29 cellular contexts compared by ENCODE assay signal in the genomic region with DNA sequence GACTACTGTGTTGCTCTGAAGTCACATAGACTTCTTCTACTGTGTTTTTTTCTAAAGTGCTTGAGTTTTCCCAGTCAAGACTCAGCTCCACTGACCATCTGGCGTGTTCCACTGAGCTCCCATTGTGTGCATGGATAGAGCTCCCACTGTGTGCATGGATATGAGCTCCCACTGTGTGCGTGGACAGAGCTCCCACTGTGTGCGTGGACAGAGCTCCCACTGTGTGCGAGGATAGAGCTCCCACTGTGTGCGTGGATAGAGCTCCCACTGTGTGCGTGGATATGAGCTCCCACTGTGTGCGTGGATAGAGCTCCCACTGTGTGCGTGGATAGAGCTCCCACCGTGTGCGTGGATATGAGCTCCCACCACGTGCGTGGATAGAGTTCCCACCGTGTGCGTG.
"Had no signal": no experiment of that assay in that cellular context is flagged by ENCODE, and none has a peak within 500 bp of the region (broad histone marks: within the 10 kb centered on the region; RNA-seq: fewer than 3 reads in every experiment).

No MANE protein-coding gene starts in this region.

- ATAC-seq: effector memory CD8-positive, alpha-beta T cell; esophagus mucosa; foreskin keratinocyte; gastrocnemius medialis; gastroesophageal sphincter; heart left ventricle; heart right ventricle had no signal

- H3K27ac Mint-ChIP-seq: dendritic cell treated with granulocyte-macrophage colony-stimulating factor and Interleukin-4, amounts not matched to agents 40 ng/mL and 50 ng/mL, for 4 days; endodermal cell had no signal

- H3K4me3 ChIP-seq: colonic mucosa, coronary artery, dorsolateral prefrontal cortex, esophagus muscularis mucosa, esophagus squamous epithelium, gastrocnemius medialis, gastroesophageal sphincter, heart left ventricle, heart right ventricle had no signal

- H3K4me3 Mint-ChIP-seq: dendritic cell treated with granulocyte-macrophage colony-stimulating factor and Interleukin-4, amounts not matched to agents 40 ng/mL and 50 ng/mL, for 4 days; effector memory CD8-positive, alpha-beta T cell; endodermal cell had no signal

- H3K27me3 ChIP-seq: colonic mucosa, foreskin keratinocyte, gastrocnemius medialis had no signal

- H3K27me3 Mint-ChIP-seq: dendritic cell treated with granulocyte-macrophage colony-stimulating factor and Interleukin-4, amounts not matched to agents 40 ng/mL and 50 ng/mL, for 4 days; effector memory CD8-positive, alpha-beta T cell had no signal

- H3K9me3 ChIP-seq: colonic mucosa, esophagus muscularis mucosa, esophagus squamous epithelium, gastrocnemius medialis, gastroesophageal sphincter, heart left ventricle, heart right ventricle had no signal

- H3K4me1 ChIP-seq: colonic mucosa, esophagus muscularis mucosa, esophagus squamous epithelium, foreskin keratinocyte, gastrocnemius medialis, gastroesophageal sphincter, heart left ventricle, heart right ventricle had no signal

- DNase-seq: colonic mucosa; cortex of kidney; dermis blood vessel endothelial cell; dorsolateral prefrontal cortex; effector CD4-positive, alpha-beta T cell; effector CD8-positive, alpha-beta T cell; effector memory CD4-positive, alpha-beta T cell; effector memory CD8-positive, alpha-beta T cell; endodermal cell; erythroblast; esophagus squamous epithelium; foreskin fibroblast; foreskin keratinocyte; foreskin melanocyte; gastrocnemius medialis; glutamatergic neuron; head of caudate nucleus; heart left ventricle; heart right ventricle had no signal

- H3K36me3 ChIP-seq: colonic mucosa, esophagus muscularis mucosa, esophagus squamous epithelium, gastrocnemius medialis, gastroesophageal sphincter, heart left ventricle, heart right ventricle had no signal

- H3K9me3 Mint-ChIP-seq: dendritic cell treated with granulocyte-macrophage colony-stimulating factor and Interleukin-4, amounts not matched to agents 40 ng/mL and 50 ng/mL, for 4 days; effector memory CD8-positive, alpha-beta T cell; endodermal cell had no signal

- H3K27ac ChIP-seq: colonic mucosa, coronary artery, dorsolateral prefrontal cortex, epithelial cell of prostate, esophagus muscularis mucosa, esophagus squamous epithelium, foreskin keratinocyte, gastrocnemius medialis, gastroesophageal sphincter, heart left ventricle, heart right ventricle had no signal

- FAIRE-seq: colon, endometrium, endothelial cell of umbilical vein, frontal cortex had no signal
